1 cellular context compared by ENCODE assay signal in genomic region chr15:57320543-57321220, GRCh38.
TF ChIP-seq lines count a peak whose summit lies in the region.

No MANE protein-coding gene starts in this region.

TF ChIP-seq in K562, 482 proteins besides CTCF, POLR2A, EP300 and RAD21 (continued from another document and continues in another):
- no peak for TF ChIP-seq GTF2F1 (IDR thresholded peaks at IDR 0.05; ENCODE audit: low read depth, low read length)
- TF ChIP-seq ADNP (tag; IDR thresholded peaks at IDR 0.05), result no peak
- no peak for TF ChIP-seq ZNF668 (CRISPR knock-in tag; IDR thresholded peaks at IDR 0.05)
- no peak for TF ChIP-seq ZKSCAN3 (CRISPR knock-in tag; IDR thresholded peaks at IDR 0.05)
- no peak for TF ChIP-seq RERE (CRISPR knock-in tag; IDR thresholded peaks at IDR 0.05; ENCODE audit: borderline replicate concordance)
- no peak for TF ChIP-seq EHMT2 (IDR thresholded peaks at IDR 0.05)
- TF ChIP-seq NFATC3 (IDR thresholded peaks at IDR 0.05), result no peak
- TF ChIP-seq SETDB1 (IDR thresholded peaks at IDR 0.05; ENCODE audit: low read length), result no peak
- TF ChIP-seq TBP (optimal IDR thresholded peaks at IDR 0.05; ENCODE audit: low read depth, low read length), result no peak
- no peak for TF ChIP-seq BRCA1 (IDR thresholded peaks at IDR 0.05)
- no peak for TF ChIP-seq BRCA1 (CRISPR knock-in tag; IDR thresholded peaks at IDR 0.05)
- 0 out of 2 replicates have a peak, but pooled peaks have one; percentile 12 for TF ChIP-seq SMAD4 (CRISPR knock-in tag; conservative IDR thresholded peaks at IDR 0.05)
- no peak for TF ChIP-seq ZNF449 (CRISPR knock-in tag; IDR thresholded peaks at IDR 0.05)
- TF ChIP-seq RBBP5 (IDR thresholded peaks at IDR 0.05; ENCODE audit: borderline replicate concordance, insufficient read depth, low read length, poor library complexity, severe bottlenecking), result peak; percentile 31
- no peak for TF ChIP-seq ZZZ3 (IDR thresholded peaks at IDR 0.05)
- no peak for TF ChIP-seq MITF (IDR thresholded peaks at IDR 0.05)
- no peak for TF ChIP-seq WHSC1 (IDR thresholded peaks at IDR 0.05; ENCODE audit: low read length)
- TF ChIP-seq FOS (IDR thresholded peaks at IDR 0.05; ENCODE audit: extremely low read depth, insufficient read length), result no peak
- TF ChIP-seq HDAC6 (IDR thresholded peaks at IDR 0.05; ENCODE audit: low read depth, low read length), result no peak
- TF ChIP-seq FOXO4 (CRISPR knock-in tag; IDR thresholded peaks at IDR 0.05), result no peak
- no peak for TF ChIP-seq ZBTB40 (IDR thresholded peaks at IDR 0.05)
- TF ChIP-seq ZBTB40 (CRISPR knock-in tag; IDR thresholded peaks at IDR 0.05), result no peak
- TF ChIP-seq ZNF77 (CRISPR knock-in tag; IDR thresholded peaks at IDR 0.05), result no peak
- TF ChIP-seq NCOA1 (IDR thresholded peaks at IDR 0.05; ENCODE audit: low read depth), result no peak
- no peak for TF ChIP-seq CUX1 (CRISPR knock-in tag; IDR thresholded peaks at IDR 0.05)
- no peak for TF ChIP-seq MTA1 (IDR thresholded peaks at IDR 0.05; ENCODE audit: borderline replicate concordance)
- TF ChIP-seq HDGF (IDR thresholded peaks at IDR 0.05), result no peak
- TF ChIP-seq ARHGAP35 (IDR thresholded peaks at IDR 0.05; ENCODE audit: partially characterized antibody), result no peak
- no peak for TF ChIP-seq CLOCK (CRISPR knock-in tag; IDR thresholded peaks at IDR 0.05; ENCODE audit: borderline replicate concordance)
